In genomic region chr16:84357191-84357651, GRCh38 we compare ENCODE assay signal across 8 cellular contexts. TPM values are rescaled to one million over a fixed set of nuclear protein-coding genes. Genes with fewer than 3 reads are reported as not detected.
DNase-seq lines count a peak whose midpoint lies in the region; ATAC-seq and TF ChIP-seq lines count a peak whose summit lies in the region.

No MANE protein-coding gene starts in this region.

- peaks cover 2% of the 10 kb centered on the region for H3K27me3 Mint-ChIP-seq in activated CD4-positive, alpha-beta memory T cell treated with anti-CD3 and anti-CD28 coated beads for 36 hours

- H3K4me3 ChIP-seq in Jurkat, Clone E6-1 (ENCODE audit: low read length), result no peak overlapping the region
- no peak overlapping the region for H3K4me3 ChIP-seq in kidney epithelial cell (ENCODE audit: low read depth, low read length)

- H3K27ac Mint-ChIP-seq in activated CD4-positive, alpha-beta memory T cell treated with anti-CD3 and anti-CD28 coated beads for 36 hours, result no peak overlapping the region

- DNase-seq in AML-193 (lab: John Stamatoyannopoulos, UW) (peak; percentile 85 to 86), kidney epithelial cell (ENCODE audit: low read depth) (peak; percentile 42), SK-N-DZ (ENCODE audit: low spot score) (no peak), NCI-H1105 (lab: John Stamatoyannopoulos, UW) (no peak), NCI-H1105 treated with DMSO at 0.1 percent for 48 hours (lab: John Stamatoyannopoulos, UW) (no peak)
- peak; percentile 12 for DNase-seq in Jurkat, Clone E6-1 (ENCODE audit: low read depth, low spot score)
- DNase-seq in activated CD4-positive, alpha-beta memory T cell treated with anti-CD3 and anti-CD28 coated beads for 36 hours, result peak; percentile 67

- no peaks in the 10 kb centered on the region for H3K36me3 Mint-ChIP-seq in activated CD4-positive, alpha-beta memory T cell treated with anti-CD3 and anti-CD28 coated beads for 36 hours

- no peak for TF ChIP-seq CTCF in kidney epithelial cell (IDR thresholded peaks at IDR 0.05; ENCODE audit: insufficient read depth, low read length, poor library complexity, severe bottlenecking)

- H3K4me1 Mint-ChIP-seq in activated CD4-positive, alpha-beta memory T cell treated with anti-CD3 and anti-CD28 coated beads for 36 hours (ENCODE audit: low read depth), result peaks cover 23% of the 10 kb centered on the region

- CTCF ChIA-PET in activated CD4-positive, alpha-beta memory T cell treated with anti-CD3 and anti-CD28 coated beads for 36 hours (lab: Charles Lee), result no interaction called here

- H3K9me3 Mint-ChIP-seq in activated CD4-positive, alpha-beta memory T cell treated with anti-CD3 and anti-CD28 coated beads for 36 hours, result no peaks in the 10 kb centered on the region

- intact Hi-C loops in activated CD4-positive, alpha-beta memory T cell treated with anti-CD3 and anti-CD28 coated beads for 36 hours (cut with micrococcal nuclease), result no loop called here

- H3K27me3 ChIP-seq in kidney epithelial cell (ENCODE audit: control insufficient read depth, insufficient read depth, low read length), result no peaks in the 10 kb centered on the region

- H3K4me3 Mint-ChIP-seq in activated CD4-positive, alpha-beta memory T cell treated with anti-CD3 and anti-CD28 coated beads for 36 hours, result no peak overlapping the region

- H3K36me3 ChIP-seq in kidney epithelial cell (ENCODE audit: control insufficient read depth, insufficient read depth, low read length), result no peaks in the 10 kb centered on the region

- no peak for ATAC-seq in GM21390 (IDR thresholded peaks at IDR 0.05; ENCODE audit: unreplicated experiment)

- POLR2A ChIA-PET in activated CD4-positive, alpha-beta memory T cell treated with anti-CD3 and anti-CD28 coated beads for 36 hours (lab: Charles Lee), result no interaction called here

RNA-seq across cellular contexts. Expression of gene ATP2C2, which starts 11.1 kb away (rescaled TPM):
- polyA plus RNA-seq in Jurkat, Clone E6-1 (2012; ENCODE audit: insufficient read depth, insufficient read length), result 1.0 TPM
- not detected for total RNA-seq in activated CD4-positive, alpha-beta memory T cell treated with anti-CD3 and anti-CD28 coated beads for 36 hours
- 17.1 and 17.9 TPM in 2 replicates for total RNA-seq in kidney epithelial cell
- not detected in 2 replicates for polyA plus RNA-seq in SK-N-DZ (2014; cell fraction: cytosol; rRNA removed)
- polyA plus RNA-seq in SK-N-DZ (2014; cell fraction: nucleus; rRNA removed), result not detected in 2 replicates

Comparison
In these comparisons a context has a peak if more than half of its experiments do, and no peak if none do; other contexts are left out.
1. DNase-seq: peak in AML-193 (2 of 2), Jurkat, Clone E6-1 (single experiment), activated CD4-positive, alpha-beta memory T cell treated with anti-CD3 and anti-CD28 coated beads for 36 hours (single experiment) and kidney epithelial cell (single experiment); none in SK-N-DZ (single experiment), NCI-H1105 (single experiment) and NCI-H1105 treated with DMSO at 0.1 percent for 48 hours (single experiment).
2. RNA of gene ATP2C2, which starts 11.1 kb away (total RNA-seq): 17.1 to 17.9 TPM in kidney epithelial cell; not detected in activated CD4-positive, alpha-beta memory T cell treated with anti-CD3 and anti-CD28 coated beads for 36 hours; every median in the first group is over 10 times any median in the second.